ENCODE assay signal across 9 cellular contexts in genomic region chr15:64502537-64502936, GRCh38. TPM values are rescaled to one million over a fixed set of nuclear protein-coding genes. Genes with fewer than 3 reads are reported as not detected.
DNase-seq lines count a peak whose midpoint lies in the region; ATAC-seq, FAIRE-seq and TF ChIP-seq lines count a peak whose summit lies in the region.
"Had no signal": no experiment of that assay in that cellular context is flagged by ENCODE, and none has a peak within 500 bp of the region (broad histone marks: within the 10 kb centered on the region; RNA-seq: fewer than 3 reads in every experiment).

No MANE protein-coding gene starts in this region.

- H3K27me3 ChIP-seq in CD8-positive, alpha-beta memory T cell (ENCODE audit: insufficient read depth, low read length, poor library complexity, severe bottlenecking): no peaks in the 10 kb centered on the region
- H3K27me3 ChIP-seq in dorsolateral prefrontal cortex: no peaks in the 10 kb centered on the region
- no peaks in the 10 kb centered on the region for H3K27me3 ChIP-seq in neutrophil

- peak overlapping the region; percentile 44 to 97 (median 76) for H3K27ac Mint-ChIP-seq in CD8-positive, alpha-beta memory T cell

- no peak for ATAC-seq in GM21515 (IDR thresholded peaks at IDR 0.05; ENCODE audit: unreplicated experiment)

- H3K36me3 ChIP-seq in CD8-positive, alpha-beta memory T cell (ENCODE audit: insufficient read depth, low read length): peaks cover 16% of the 10 kb centered on the region
- peaks cover 16% of the 10 kb centered on the region for H3K36me3 ChIP-seq in neutrophil

- CTCF ChIA-PET in CD8-positive, alpha-beta memory T cell (lab: Charles Lee): interaction anchor here (1.3 kb wide), 1 partner anchor 11 kb away, joined by 3 read pairs; no protein-coding TSS in a partner anchor

- H3K27me3 Mint-ChIP-seq in CD8-positive, alpha-beta memory T cell: peaks cover 0 to 1% of the 10 kb centered on the region in 2 donors

- intact Hi-C loops in dorsolateral prefrontal cortex (cut with DNase I): loop anchor here in 1 of 2 donors (5.0 kb wide), 1 partner anchor 40 kb away; the partner anchor contains the start of gene ZNF609

- peaks cover 75 to 87% (median 85%) of the 10 kb centered on the region in 3 donors for H3K4me1 Mint-ChIP-seq in CD8-positive, alpha-beta memory T cell

- H3K4me3 Mint-ChIP-seq in CD8-positive, alpha-beta memory T cell: peak overlapping the region in 6 of 7 donors; percentile 3 to 62 (median 44)

- H3K9me3 Mint-ChIP-seq in CD8-positive, alpha-beta memory T cell: no peaks in the 10 kb centered on the region

- peak overlapping the region; percentile 19 for H3K27ac ChIP-seq in CD8-positive, alpha-beta memory T cell (ENCODE audit: low read depth, low read length)
- peak overlapping the region; percentile 1 to 91 (median 82) for H3K27ac ChIP-seq in dorsolateral prefrontal cortex
- H3K27ac ChIP-seq in neutrophil: peak overlapping the region; percentile 51

- TF ChIP-seq CTCF in dorsolateral prefrontal cortex (IDR thresholded peaks at IDR 0.05 in 54 of 56, conservative IDR thresholded peaks at IDR 0.05 in 2 of 56; ENCODE audit: low read depth in 1 of 56, partially characterized antibody in 56 of 56): no peak
- no peak for TF ChIP-seq CTCF in neutrophil (IDR thresholded peaks at IDR 0.05)

- FAIRE-seq in RCC 7860 (lab: Jason Lieb, UNC): no peak

- no peaks in the 10 kb centered on the region for H3K9me3 ChIP-seq in CD8-positive, alpha-beta memory T cell (ENCODE audit: low read length)
- H3K9me3 ChIP-seq in neutrophil: no peaks in the 10 kb centered on the region

- no peak for DNase-seq in CD8-positive, alpha-beta memory T cell
- DNase-seq in MV-4-11 (lab: John Stamatoyannopoulos, UW) (peak; percentile 40), dorsolateral prefrontal cortex (no peak), DMS53 treated with DMSO at 0.1 percent for 48 hours (lab: John Stamatoyannopoulos, UW; ENCODE audit: unreplicated experiment) (no peak), NCI-H1930 (lab: John Stamatoyannopoulos, UW) (no peak), RCC 7860 (ENCODE audit: low spot score) (no peak)
- DNase-seq: activated CD4-positive, alpha-beta T cell treated with anti-CD3 and anti-CD28 coated beads for 48 hours had no signal

- H3K4me3 ChIP-seq in CD8-positive, alpha-beta memory T cell (ENCODE audit: low read length): peak overlapping the region; percentile 20
- H3K4me3 ChIP-seq in dorsolateral prefrontal cortex: peak overlapping the region in 3 of 59 donors; percentile 28 to 46 (median 43)
- H3K4me3 ChIP-seq in neutrophil (ENCODE audit: low read depth in 1 of 2, low read length in 1 of 2): no peak overlapping the region

- peaks cover 0 to 48% (median 11%) of the 10 kb centered on the region in 3 donors for H3K36me3 Mint-ChIP-seq in CD8-positive, alpha-beta memory T cell

- H3K4me1 ChIP-seq in CD8-positive, alpha-beta memory T cell (ENCODE audit: insufficient read depth, low read length): peaks cover 66% of the 10 kb centered on the region
- peaks cover 16 to 21% of the 10 kb centered on the region in 2 experiments for H3K4me1 ChIP-seq in neutrophil (ENCODE audit: control insufficient read depth in 1 of 2, insufficient read depth in 1 of 2, low read depth in 1 of 2, low read length in 1 of 2)

- POLR2A ChIA-PET in CD8-positive, alpha-beta memory T cell (lab: Charles Lee): interaction anchor here (0.9 to 1.0 kb wide), 2 partner anchors 14 to 41 kb away, joined by 3 to 4 read pairs; no protein-coding TSS in a partner anchor

RNA-seq across cellular contexts. Expression of gene ZNF609, which starts 42.2 kb away (rescaled TPM):
- total RNA-seq in CD8-positive, alpha-beta memory T cell: 10 to 100 TPM; 38.0 to 38.9 TPM
- 10.7 TPM for polyA plus RNA-seq in CD8-positive, alpha-beta memory T cell
- 10 to 100 TPM; 38.6 to 68.4 (median 55.0) TPM for total RNA-seq in dorsolateral prefrontal cortex

Comparison
In these comparisons a context has a peak if more than half of its experiments do, and no peak if none do; other contexts are left out.
1. H3K27ac ChIP-seq: peak in every context shown above with its lines; median percentile 82 in dorsolateral prefrontal cortex; 51 in neutrophil; 19 in CD8-positive, alpha-beta memory T cell.